In genomic region chr13:49220035-49220855, GRCh38 we compare ENCODE assay signal across 8 cellular contexts. TPM values are rescaled to one million over a fixed set of nuclear protein-coding genes. Genes with fewer than 3 reads are reported as not detected.
DNase-seq lines count a peak whose midpoint lies in the region; ATAC-seq, FAIRE-seq and TF ChIP-seq lines count a peak whose summit lies in the region.

TSS of gene MLNR (plus strand) at chr13:49220338. CDS start at chr13:49220338, 0 bp downstream.

- in situ Hi-C loops in Panc1 (cut with HindIII; ENCODE audit: low pct_unique_long_range_greater_than_20kb, low sequenced_read_pairs) (no loop called here), astrocyte of the cerebellum (cut with HindIII; ENCODE audit: low sequenced_read_pairs) (no loop called here)

- H3F3A ChIP-seq in smooth muscle cell (ENCODE audit: low read depth) = no peaks in the 10 kb centered on the region

- intact Hi-C loops in Panc1 (cut with micrococcal nuclease; ENCODE audit: unreplicated experiment) = no loop called here

- H3K4me1 ChIP-seq in Panc1 (ENCODE audit: control insufficient read depth, insufficient read depth, low read length) = no peaks in the 10 kb centered on the region
- H3K4me1 ChIP-seq in smooth muscle cell (ENCODE audit: low read depth) = no peaks in the 10 kb centered on the region

- peak; percentile 57 for ATAC-seq in GM18502 (IDR thresholded peaks at IDR 0.05; ENCODE audit: poor library complexity, unreplicated experiment)
- ATAC-seq in Panc1 = peak; percentile 97

- no peak within 1 kb of the TSS for H3K9ac ChIP-seq in smooth muscle cell (ENCODE audit: low read depth)

- no peak for DNase-seq in Panc1 (ENCODE audit: low read depth, low spot score)
- no peak for DNase-seq in astrocyte of the cerebellum (ENCODE audit: low read depth)
- peak; percentile 86 for DNase-seq in iPS-NIHi11 (ENCODE audit: low spot score)
- DNase-seq in smooth muscle cell (lab: John Stamatoyannopoulos, UW; ENCODE audit: unreplicated experiment) = no peak
- DNase-seq in HTR-8/SVneo (ENCODE audit: insufficient read length, low spot score) = no peak
- DNase-seq in UCSD-AML1 (lab: John Stamatoyannopoulos, UW; ENCODE audit: unreplicated experiment) = no peak
- DNase-seq in DMS153 (lab: John Stamatoyannopoulos, UW) = no peak

- 7% methylated on average over 66 of the region's 111 CpGs for WGBS in smooth muscle cell (ENCODE audit: low lambda C conversion rate)

- POLR2A ChIA-PET in Panc1 (lab: Charles Lee) = no interaction called here

- TF ChIP-seq CTCF in Panc1 (IDR thresholded peaks at IDR 0.05) (peak; percentile 55), astrocyte of the cerebellum (IDR thresholded peaks at IDR 0.05; ENCODE audit: low read depth, low read length, missing control alignments) (no peak), smooth muscle cell (IDR thresholded peaks at IDR 0.05; ENCODE audit: borderline replicate concordance, insufficient read depth, poor library complexity, severe bottlenecking) (no peak)

- H3K27me3 ChIP-seq in Panc1 (ENCODE audit: control insufficient read depth, insufficient read depth, low read length) (no peaks in the 10 kb centered on the region), smooth muscle cell (ENCODE audit: low read depth) (peaks cover 94% of the 10 kb centered on the region)

- no peaks in the 10 kb centered on the region for H3K79me2 ChIP-seq in smooth muscle cell (ENCODE audit: low read depth)

- H3K4me3 ChIP-seq in Panc1 (ENCODE audit: low read depth in 2 of 2, low read length in 2 of 2) = peak within 1 kb of the TSS; percentile 40 to 50
- peak within 1 kb of the TSS; percentile 21 for H3K4me3 ChIP-seq in astrocyte of the cerebellum (ENCODE audit: low read depth, low read length)
- H3K4me3 ChIP-seq in smooth muscle cell = peak within 1 kb of the TSS; percentile 35

- H3K9me3 ChIP-seq in Panc1 (ENCODE audit: control insufficient read depth, insufficient read depth, low read depth, low read length) (no peaks in the 10 kb centered on the region), smooth muscle cell (replicated peaks; ENCODE audit: low read depth) (no peaks in the 10 kb centered on the region)

- peak within 1 kb of the TSS; percentile 79 for H3K4me2 ChIP-seq in smooth muscle cell

- H4K20me1 ChIP-seq in smooth muscle cell (ENCODE audit: low read depth) = no peaks in the 10 kb centered on the region

- CTCF ChIA-PET in Panc1 (lab: Charles Lee) = no interaction called here

- H3K27ac ChIP-seq in Panc1 (ENCODE audit: low read length) = peak within 1 kb of the TSS; percentile 57; the same call in 1 of the 2 replicates
- H3K27ac ChIP-seq in smooth muscle cell (ENCODE audit: low read depth) = no peak within 1 kb of the TSS

- FAIRE-seq in HTR-8/SVneo (lab: Jason Lieb, UNC) = no peak

- no TSS peak for BruUV-seq in Panc1 (replicated peaks; lab: Mats Ljungman, UMichigan)

- H3K36me3 ChIP-seq in Panc1 (ENCODE audit: control insufficient read depth, insufficient read depth, low read length) (no peaks in the 10 kb centered on the region), smooth muscle cell (ENCODE audit: low read depth) (no peaks in the 10 kb centered on the region)

- H2AFZ ChIP-seq in smooth muscle cell (ENCODE audit: low read depth) = no peak within 1 kb of the TSS

RNA-seq across cellular contexts. Expression of gene MLNR, which starts in this region (rescaled TPM):
- total RNA-seq in Panc1 (2021; ENCODE audit: unreplicated experiment) (0.62 TPM), smooth muscle cell (not detected in 2 replicates)
- polyA plus RNA-seq in Panc1 (2012; ENCODE audit: insufficient read length) = 2.3 TPM
- not detected in 2 replicates for polyA plus RNA-seq in smooth muscle cell
